9 cellular contexts compared by ENCODE assay signal in the genomic region with DNA sequence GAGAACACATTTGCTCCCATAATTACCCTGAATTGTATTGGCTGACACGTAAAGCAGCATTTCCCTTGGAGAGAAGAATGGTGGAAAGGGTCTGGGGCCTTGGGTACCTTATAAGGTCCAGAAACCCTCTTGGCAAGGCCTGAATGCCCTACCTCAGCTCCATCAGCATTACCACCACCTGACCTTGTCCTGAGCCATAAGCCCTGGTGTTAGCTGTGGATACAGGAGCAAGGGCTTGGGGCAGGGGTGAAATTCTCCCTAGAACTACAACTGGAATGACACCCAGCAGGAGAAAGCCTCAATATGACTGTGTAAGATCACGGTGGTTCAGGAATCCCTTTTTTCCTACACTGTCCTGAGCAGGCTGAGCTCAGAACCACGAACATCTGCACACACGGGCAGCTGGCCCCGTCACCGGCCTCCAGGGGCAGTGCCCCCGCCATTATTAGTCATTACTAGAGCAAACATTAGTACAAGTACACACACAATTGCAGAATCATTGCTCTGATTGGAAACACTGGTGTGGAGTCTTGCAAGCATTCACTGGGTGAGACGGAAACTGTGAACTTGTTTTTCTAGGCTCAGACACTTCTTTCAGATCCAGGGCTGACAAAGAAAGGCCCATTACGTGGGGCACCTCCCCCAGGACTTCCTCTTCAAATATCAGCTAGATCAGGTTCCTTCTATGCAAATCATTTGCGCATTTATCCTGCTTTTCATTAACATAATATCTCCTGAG. TPM values are rescaled to one million over a fixed set of nuclear protein-coding genes. Genes with fewer than 3 reads are reported as not detected.
DNase-seq lines count a peak whose midpoint lies in the region; ATAC-seq, FAIRE-seq and TF ChIP-seq lines count a peak whose summit lies in the region.
"Had no signal": no experiment of that assay in that cellular context is flagged by ENCODE, and none has a peak within 500 bp of the region (broad histone marks: within the 10 kb centered on the region; RNA-seq: fewer than 3 reads in every experiment).

No MANE protein-coding gene starts in this region.

- in situ Hi-C loops in GM13977 (cut with MboI; ENCODE audit: low pct_unique_long_range_greater_than_20kb, low sequenced_read_pairs, unreplicated experiment) = no loop called here

- DNase-seq in AG04450 (ENCODE audit: low read depth, low spot score) (peak; percentile 6), GM13977 (ENCODE audit: low spot score) (peak; percentile 43), RCC 7860 (ENCODE audit: low spot score) (peak; percentile 7), iris pigment epithelial cell (ENCODE audit: low read depth) (peak; percentile 30), NAMALWA (ENCODE audit: low spot score) (no peak), medulla oblongata (ENCODE audit: extremely low spot score) (no peak)

- H3K4me1 ChIP-seq in gastroesophageal sphincter = no peaks in the 10 kb centered on the region

- H3K27me3 ChIP-seq in AG04450 (ENCODE audit: control insufficient read depth, insufficient read depth, low read length) (peaks cover 12% of the 10 kb centered on the region), gastroesophageal sphincter (peaks cover 26% of the 10 kb centered on the region)

- H3K4me3 ChIP-seq in AG04450 (ENCODE audit: low read depth, low read length) = no peak overlapping the region
- H3K4me3 ChIP-seq in gastroesophageal sphincter = no peak overlapping the region

- H3K27ac ChIP-seq in AG04450 (ENCODE audit: low read depth, low read length) = no peak overlapping the region
- no peak overlapping the region for H3K27ac ChIP-seq in gastroesophageal sphincter

- ATAC-seq in HG03103 (IDR thresholded peaks at IDR 0.05; ENCODE audit: low read depth, unreplicated experiment) (peak; percentile 53), gastroesophageal sphincter (no peak)
- ATAC-seq: HCT116 had no signal

- no peak for FAIRE-seq in RCC 7860 (lab: Jason Lieb, UNC)

- WGBS in gastroesophageal sphincter (ENCODE audit: low coverage in 1 of 2), 2 donors = 20 to 34% methylated on average over 2 to 9 of the region's 10 CpGs

- no peak for TF ChIP-seq CTCF in AG04450 (IDR thresholded peaks at IDR 0.05; ENCODE audit: low read depth, low read length)
- no peak for TF ChIP-seq CTCF in GM13977 (IDR thresholded peaks at IDR 0.05; ENCODE audit: extremely low read depth, insufficient read depth, missing control alignments)
- TF ChIP-seq CTCF in gastroesophageal sphincter (IDR thresholded peaks at IDR 0.05) = no peak

- H3K36me3 ChIP-seq in gastroesophageal sphincter = no peaks in the 10 kb centered on the region

- no peak for TF ChIP-seq EP300 in gastroesophageal sphincter (IDR thresholded peaks at IDR 0.05)

- POLR2A ChIA-PET in AG04450 (lab: Yijun Ruan, JAX) = no interaction called here

- CTCF ChIA-PET in AG04450 (lab: Charles Lee) = interaction anchor here (0.5 to 1.4 kb wide), 2 partner anchors 30 to 32 kb away, joined by 3 to 5 read pairs; no protein-coding TSS in a partner anchor

- TF ChIP-seq POLR2A in gastroesophageal sphincter (IDR thresholded peaks at IDR 0.05) = no peak

- peaks cover 3% of the 10 kb centered on the region; the same call in 1 of the 2 replicates for H3K9me3 ChIP-seq in AG04450 (ENCODE audit: control insufficient read depth, insufficient read depth, low read length)
- peaks cover 0 to 8% (median 0%) of the 10 kb centered on the region in 3 donors for H3K9me3 ChIP-seq in gastroesophageal sphincter

RNA-seq across cellular contexts. Expression of a gene that starts 26.7 kb away (rescaled TPM):
- 52.1 and 72.5 TPM in 2 replicates for polyA plus RNA-seq in AG04450 (2011; rRNA removed)
- 13.9 and 18.4 TPM in 2 replicates for polyA minus RNA-seq in AG04450 (2011; rRNA and poly(A)+ RNA removed)
- total RNA-seq in gastroesophageal sphincter = 10 to 100 TPM; 40.1 to 72.0 (median 56.3) TPM

RNA-seq across cellular contexts. Expression of a gene that starts 52.7 kb away (rescaled TPM):
- polyA plus RNA-seq in AG04450 (2011; rRNA removed) = 89.0 and 104 TPM in 2 replicates
- 30.9 and 39.1 TPM in 2 replicates for polyA minus RNA-seq in AG04450 (2011; rRNA and poly(A)+ RNA removed)
- total RNA-seq in gastroesophageal sphincter = 100 to 1,000 TPM in 2 of 4 donors, 10 to 100 TPM in 2; 90.5 to 151 (median 120) TPM

Comparison
In these comparisons a context has a peak if more than half of its experiments do, and no peak if none do; other contexts are left out.
1. DNase-seq: peak in AG04450 (single experiment), GM13977 (single experiment), RCC 7860 (single experiment) and iris pigment epithelial cell (single experiment); none in NAMALWA (single experiment) and medulla oblongata (single experiment).